ENCODE assay signal across 11 cellular contexts in the genomic region with DNA sequence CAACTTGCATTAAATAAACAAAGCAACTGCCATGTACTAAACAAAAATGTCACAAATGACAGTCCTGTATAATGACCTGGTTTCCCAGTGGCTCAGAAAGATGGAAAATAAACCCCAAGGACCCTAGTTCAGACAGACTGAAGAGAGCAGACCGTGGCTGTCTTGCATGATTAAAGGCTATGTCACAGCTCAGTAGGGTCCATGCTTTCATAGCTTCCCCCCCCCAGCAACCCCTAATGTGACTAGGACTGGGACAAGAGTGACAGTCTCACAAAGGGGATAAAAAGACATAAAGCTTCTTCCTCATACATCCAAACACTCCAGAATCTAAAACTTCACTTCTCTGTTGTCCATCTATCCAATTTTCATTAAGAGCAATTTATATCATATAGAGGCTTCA.
DNase-seq lines count a peak whose midpoint lies in the region; ATAC-seq, FAIRE-seq and TF ChIP-seq lines count a peak whose summit lies in the region.
"Had no signal": no experiment of that assay in that cellular context is flagged by ENCODE, and none has a peak within 500 bp of the region (broad histone marks: within the 10 kb centered on the region; RNA-seq: fewer than 3 reads in every experiment).

No MANE protein-coding gene starts in this region.

- POLR2A ChIA-PET in GM12878 (lab: Charles Lee), result interaction anchor here (0.6 to 6.8 kb wide), 6 partner anchors 16 to 491 kb away, joined by 3 to 146 read pairs (median 8); no protein-coding TSS in a partner anchor
- POLR2A ChIA-PET in activated CD4-positive, alpha-beta memory T cell treated with anti-CD3 and anti-CD28 coated beads, Interleukin-2, amount 10 ng/mL, durations not matched to agents 7 days and 5 days (lab: Charles Lee), result interaction anchor here (1.6 kb wide), 1 partner anchor 11 kb away, joined by 5 read pairs; no protein-coding TSS in a partner anchor

- CTCF ChIA-PET in GM12878 (lab: Yijun Ruan, JAX), result interaction anchor here (1.0 to 7.0 kb wide), 7 partner anchors 14 to 97 kb away, joined by 3 to 95 read pairs (median 5); no protein-coding TSS in a partner anchor
- CTCF ChIA-PET in activated CD4-positive, alpha-beta memory T cell treated with anti-CD3 and anti-CD28 coated beads, Interleukin-2, amount 10 ng/mL, durations not matched to agents 7 days and 5 days (lab: Charles Lee), result no interaction called here

- peak overlapping the region; percentile 4; the same call in 1 of the 2 replicates for H3K4me3 ChIP-seq in GM12878
- H3K4me3 ChIP-seq in lung, result no peak overlapping the region
- H3K4me3 ChIP-seq in BE2C (ENCODE audit: low read depth, low read length), result no peak overlapping the region

- TF ChIP-seq EP300 in GM12878 (IDR thresholded peaks at IDR 0.05; ENCODE audit: borderline replicate concordance in 1 of 2, control insufficient read depth in 1 of 2, low read depth in 2 of 2, low read length in 2 of 2), result no peak

- no peak overlapping the region for H3K27ac Mint-ChIP-seq in activated CD4-positive, alpha-beta memory T cell treated with anti-CD3 and anti-CD28 coated beads, Interleukin-2, amount 10 ng/mL, durations not matched to agents 7 days and 5 days
- H3K27ac Mint-ChIP-seq: activated CD4-positive, alpha-beta T cell treated with anti-CD3 and anti-CD28 coated beads, Interleukin-2, amount 10 ng/mL, durations not matched to agents 24 days and 14 days had no signal

- 100% methylated on average over 1 of the region's 1 CpG for WGBS in GM12878 (ENCODE audit: insufficient coverage, insufficient replicate concordance, low lambda C conversion rate, missing lambda C conversion rate)
- 40 to 69% methylated on average over 1 of the region's 1 CpG for WGBS in lung, 2 donors

- in situ Hi-C loops in GM12878 (cut with MboI), result no loop called here

- RAD21 ChIA-PET in GM12878 (lab: Charles Lee; ENCODE audit: unreplicated experiment), result interaction anchor here (0.6 to 7.1 kb wide), 6 partner anchors 11 to 205 kb away, joined by 3 to 172 read pairs (median 40); no protein-coding TSS in a partner anchor

- TF ChIP-seq CTCF in GM12878 (IDR thresholded peaks at IDR 0.05 in 2 of 3, conservative IDR thresholded peaks at IDR 0.05 in 1 of 3; ENCODE audit: control insufficient read depth in 2 of 3, extremely low read depth in 1 of 3, insufficient read depth in 1 of 3, low read depth in 3 of 3, low read length in 3 of 3) (no peak), lung (IDR thresholded peaks at IDR 0.05; ENCODE audit: control extremely low read depth, extremely low read depth) (no peak), BE2C (IDR thresholded peaks at IDR 0.05; ENCODE audit: low read depth, low read length) (no peak)

- no peaks in the 10 kb centered on the region; a peak in 1 of 4 replicates for H3K36me3 ChIP-seq in GM12878 (ENCODE audit: control insufficient read depth in 2 of 2, insufficient read depth in 2 of 2, low read length in 1 of 2)
- no peaks in the 10 kb centered on the region for H3K36me3 ChIP-seq in lung (ENCODE audit: control insufficient read depth in 2 of 2, insufficient read depth in 2 of 2, low read length in 2 of 2)
- H3K36me3 ChIP-seq in BE2C, result no peaks in the 10 kb centered on the region

- no peaks in the 10 kb centered on the region for H3K9me3 Mint-ChIP-seq in activated CD4-positive, alpha-beta memory T cell treated with anti-CD3 and anti-CD28 coated beads, Interleukin-2, amount 10 ng/mL, durations not matched to agents 7 days and 5 days
- H3K9me3 Mint-ChIP-seq: activated CD4-positive, alpha-beta T cell treated with anti-CD3 and anti-CD28 coated beads, Interleukin-2, amount 10 ng/mL, durations not matched to agents 24 days and 14 days; activated naive CD4-positive, alpha-beta T cell treated with anti-CD3 and anti-CD28 coated beads for 36 hours had no signal

- H3K27ac ChIP-seq in GM12878 (ENCODE audit: control insufficient read depth, insufficient read depth) (no peak overlapping the region), lung (ENCODE audit: low read depth in 1 of 2, low read length in 1 of 2) (peak overlapping the region; percentile 45 to 62), substantia nigra (ENCODE audit: low read depth, low read length, poor library complexity, severe bottlenecking) (peak overlapping the region; percentile 90)

- no TSS peak for BruUV-seq in GM12878 (replicated peaks; lab: Mats Ljungman, UMichigan)

- no peak for TF ChIP-seq POLR2A in GM12878 (IDR thresholded peaks at IDR 0.05; ENCODE audit: low read depth, low read length)

- peaks cover 35% of the 10 kb centered on the region for H3K27me3 Mint-ChIP-seq in activated CD4-positive, alpha-beta memory T cell treated with anti-CD3 and anti-CD28 coated beads, Interleukin-2, amount 10 ng/mL, durations not matched to agents 7 days and 5 days

- no peaks in the 10 kb centered on the region for H3K27me3 ChIP-seq in GM12878 (replicated peaks in 1 of 2; ENCODE audit: control insufficient read depth in 2 of 2, insufficient read depth in 2 of 2, low read length in 1 of 2)
- H3K27me3 ChIP-seq in lung (ENCODE audit: control insufficient read depth, insufficient read depth), result no peaks in the 10 kb centered on the region
- no peaks in the 10 kb centered on the region for H3K27me3 ChIP-seq in BE2C

- H3K4me1 ChIP-seq in GM12878 (ENCODE audit: control insufficient read depth, insufficient read depth, low read length) (0 out of 2 replicates have a peak, but pooled peaks cover 3% of the 10 kb centered on the region), lung (ENCODE audit: control insufficient read depth in 2 of 2, insufficient read depth in 2 of 2, low read length in 2 of 2) (peaks cover 0 to 3% of the 10 kb centered on the region in 2 donors), BE2C (peaks cover 11% of the 10 kb centered on the region)

- H2AFZ ChIP-seq in GM12878 (ENCODE audit: control insufficient read depth, low read depth, low read length), result peak overlapping the region; percentile 56; the same call in 1 of the 2 replicates

- FAIRE-seq in GM12878 (lab: Jason Lieb, UNC), result no peak

- no peak for ATAC-seq in GM12878
- ATAC-seq in lung (ENCODE audit: insufficient read depth, low FRiP score), result no peak
- no peak for ATAC-seq in GM19324 (IDR thresholded peaks at IDR 0.05; ENCODE audit: low FRiP score, unreplicated experiment)

- no peak overlapping the region for H3K4me3 Mint-ChIP-seq in activated CD4-positive, alpha-beta memory T cell treated with anti-CD3 and anti-CD28 coated beads, Interleukin-2, amount 10 ng/mL, durations not matched to agents 7 days and 5 days

- H3K9ac ChIP-seq in GM12878 (ENCODE audit: control insufficient read depth, insufficient read depth, low read length), result no peak overlapping the region

- DNase-seq in NCI-H82 (lab: John Stamatoyannopoulos, UW) (peak; percentile 29), NCI-H82 treated with DMSO at 0.1 percent for 48 hours (lab: John Stamatoyannopoulos, UW; ENCODE audit: unreplicated experiment) (no peak), GM12878 (ENCODE audit: low read depth, low spot score) (no peak), lung (ENCODE audit: low spot score) (no peak), substantia nigra (lab: John Stamatoyannopoulos, UW) (no peak), BE2C (no peak)
- DNase-seq in activated CD4-positive, alpha-beta memory T cell treated with anti-CD3 and anti-CD28 coated beads, Interleukin-2, amount 10 ng/mL, durations not matched to agents 7 days and 5 days, result no peak
- DNase-seq: effector memory CD4-positive, alpha-beta T cell had no signal

- SMC1A ChIA-PET in GM12878 (lab: Charles Lee; ENCODE audit: uncharacterized antibody, unreplicated experiment), result interaction anchor here (0.7 to 7.1 kb wide), 12 partner anchors 9 to 108 kb away, joined by 3 to 160 read pairs (median 11); no protein-coding TSS in a partner anchor

- H3K9me3 ChIP-seq in GM12878 (replicated peaks; ENCODE audit: control insufficient read depth, insufficient read depth, low read length) (no peaks in the 10 kb centered on the region; the same call in 2 of the 3 replicates), lung (ENCODE audit: control insufficient read depth in 2 of 2, insufficient read depth in 1 of 2, low read length in 1 of 2) (no peaks in the 10 kb centered on the region), BE2C (no peaks in the 10 kb centered on the region)

- intact Hi-C loops in GM12878 (cut with micrococcal nuclease; ENCODE audit: unreplicated experiment), result no loop called here

- peaks cover 16% of the 10 kb centered on the region for H3K4me1 Mint-ChIP-seq in activated CD4-positive, alpha-beta memory T cell treated with anti-CD3 and anti-CD28 coated beads, Interleukin-2, amount 10 ng/mL, durations not matched to agents 7 days and 5 days

- H3K4me2 ChIP-seq in GM12878 (ENCODE audit: control insufficient read depth, insufficient read depth), result peak overlapping the region; percentile 75; the same call in 1 of the 2 replicates

- H4K20me1 ChIP-seq in GM12878 (ENCODE audit: control insufficient read depth, insufficient read depth), result no peaks in the 10 kb centered on the region

- no peaks in the 10 kb centered on the region for H3K36me3 Mint-ChIP-seq in activated CD4-positive, alpha-beta memory T cell treated with anti-CD3 and anti-CD28 coated beads, Interleukin-2, amount 10 ng/mL, durations not matched to agents 7 days and 5 days (ENCODE audit: low read depth)

- TF ChIP-seq RAD21 in GM12878 (IDR thresholded peaks at IDR 0.05; ENCODE audit: insufficient read depth, low read depth, low read length), result no peak

- H3K79me2 ChIP-seq in GM12878 (ENCODE audit: control insufficient read depth, insufficient read depth, low read length), result peaks cover 44% of the 10 kb centered on the region

TF ChIP-seq in GM12878, 131 proteins besides CTCF, POLR2A, EP300 and RAD21:
- TF ChIP-seq SMARCA5 (IDR thresholded peaks at IDR 0.05) (no peak), POLR2AphosphoS5 (IDR thresholded peaks at IDR 0.05; ENCODE audit: low read length) (no peak), SMAD5 (IDR thresholded peaks at IDR 0.05; ENCODE audit: low read depth) (no peak), SUZ12 (IDR thresholded peaks at IDR 0.05; ENCODE audit: unreplicated experiment) (no peak), MYB (IDR thresholded peaks at IDR 0.05; ENCODE audit: borderline replicate concordance, low read depth, low read length) (no peak)
